ENCODE assay signal across 16 cellular contexts in genomic region chr1:182845894-182846293, GRCh38. TPM values are rescaled to one million over a fixed set of nuclear protein-coding genes. Genes with fewer than 3 reads are reported as not detected.
DNase-seq lines count a peak whose midpoint lies in the region; ATAC-seq and TF ChIP-seq lines count a peak whose summit lies in the region.
"Had no signal": no experiment of that assay in that cellular context is flagged by ENCODE, and none has a peak within 500 bp of the region (broad histone marks: within the 10 kb centered on the region; RNA-seq: fewer than 3 reads in every experiment).

No MANE protein-coding gene starts in this region.

- H3K9me2 ChIP-seq in GM23338 (ENCODE audit: insufficient read depth), result no peaks in the 10 kb centered on the region

- no peaks in the 10 kb centered on the region for H3F3A ChIP-seq in GM23338 (replicated peaks; ENCODE audit: low read depth)

- no peak overlapping the region for H3K4me3 Mint-ChIP-seq in activated T-cell treated with anti-CD3 and anti-CD28 coated beads, Interleukin-2, amount 50 U/mL, for 72 hours
- H3K4me3 Mint-ChIP-seq in GM23338 (no peak overlapping the region), mesothelial cell of epicardium (no peak overlapping the region)
- H3K4me3 Mint-ChIP-seq in activated T-helper 17 cell treated with anti-CD3 and anti-CD28 coated beads, Interleukin-2, amount 50 U/mL, for 72 hours, result no peak overlapping the region
- H3K4me3 Mint-ChIP-seq: CD14-positive monocyte had no signal

- no peak for DNase-seq in activated T-cell treated with anti-CD3 and anti-CD28 coated beads, Interleukin-2, amount 50 U/mL, for 72 hours
- no peak for DNase-seq in activated T-cell treated with anti-CD3 and anti-CD28 coated beads, Interleukin-2, amount 50 U/mL, for 48 hours
- DNase-seq in GM23338 (ENCODE audit: low spot score), result no peak
- no peak for DNase-seq in mesothelial cell of epicardium (ENCODE audit: low spot score in 2 of 2, unreplicated experiment in 2 of 2)
- DNase-seq in GM19240 (ENCODE audit: insufficient read length, low spot score), result no peak
- DNase-seq: DMS79, GDM1, MM.1S, NCI-H1105, NCI-H1694 treated with DMSO at 0.1 percent for 48 hours, NCI-H69, PC-9 had no signal

- peaks cover 85% of the 10 kb centered on the region for H3K36me3 ChIP-seq in GM23338 (ENCODE audit: insufficient read depth)

- H3K27me3 Mint-ChIP-seq in activated T-cell treated with anti-CD3 and anti-CD28 coated beads, Interleukin-2, amount 50 U/mL, for 72 hours (ENCODE audit: low read depth), result no peaks in the 10 kb centered on the region
- H3K27me3 Mint-ChIP-seq in GM23338 (ENCODE audit: insufficient read depth, low read depth, poor library complexity), result peaks cover 7% of the 10 kb centered on the region
- no peaks in the 10 kb centered on the region for H3K27me3 Mint-ChIP-seq in activated T-helper 17 cell treated with anti-CD3 and anti-CD28 coated beads, Interleukin-2, amount 50 U/mL, for 72 hours
- no peaks in the 10 kb centered on the region for H3K27me3 Mint-ChIP-seq in mesothelial cell of epicardium (ENCODE audit: low read depth)

- H3K79me2 ChIP-seq in GM23338 (replicated peaks; ENCODE audit: insufficient read depth), result peaks cover 100% of the 10 kb centered on the region

- TF ChIP-seq CTCF in GM23338 (conservative IDR thresholded peaks at IDR 0.05; ENCODE audit: low read depth in 2 of 2) (no peak), mesothelial cell of epicardium (IDR thresholded peaks at IDR 0.05; ENCODE audit: unreplicated experiment) (no peak)

- H3K9me3 Mint-ChIP-seq in activated T-cell treated with anti-CD3 and anti-CD28 coated beads, Interleukin-2, amount 50 U/mL, for 72 hours, result no peaks in the 10 kb centered on the region
- H3K9me3 Mint-ChIP-seq in GM23338 (no peaks in the 10 kb centered on the region; the same call in 2 of the 3 replicates), mesothelial cell of epicardium (no peaks in the 10 kb centered on the region)
- H3K9me3 Mint-ChIP-seq in activated T-helper 17 cell treated with anti-CD3 and anti-CD28 coated beads, Interleukin-2, amount 50 U/mL, for 72 hours, result no peaks in the 10 kb centered on the region
- H3K9me3 Mint-ChIP-seq: CD14-positive monocyte had no signal

- peaks cover 17 to 63% of the 10 kb centered on the region in 2 donors for H3K36me3 Mint-ChIP-seq in activated T-cell treated with anti-CD3 and anti-CD28 coated beads, Interleukin-2, amount 50 U/mL, for 72 hours (ENCODE audit: insufficient read depth in 2 of 2)
- H3K36me3 Mint-ChIP-seq in GM23338 (ENCODE audit: low read depth), result peaks cover 95% of the 10 kb centered on the region
- H3K36me3 Mint-ChIP-seq in activated T-helper 17 cell treated with anti-CD3 and anti-CD28 coated beads, Interleukin-2, amount 50 U/mL, for 72 hours (ENCODE audit: low read depth), result peaks cover 100% of the 10 kb centered on the region
- H3K36me3 Mint-ChIP-seq in mesothelial cell of epicardium, result peaks cover 43% of the 10 kb centered on the region

- peaks cover 21% of the 10 kb centered on the region for H3K4me1 ChIP-seq in GM23338 (ENCODE audit: insufficient read depth)

- H3K27me3 ChIP-seq in GM23338 (ENCODE audit: insufficient read depth), result no peaks in the 10 kb centered on the region

- H3K4me3 ChIP-seq in GM23338, result no peak overlapping the region
- H3K4me3 ChIP-seq: PC-9 had no signal

- H3K4me2 ChIP-seq in GM23338, result 0 out of 2 replicates have a peak overlapping the region, but pooled peaks have one; percentile 30
- H3K4me2 ChIP-seq: PC-9 had no signal

- H3K4me1 Mint-ChIP-seq in activated T-cell treated with anti-CD3 and anti-CD28 coated beads, Interleukin-2, amount 50 U/mL, for 72 hours (ENCODE audit: low read depth), result peaks cover 98% of the 10 kb centered on the region
- H3K4me1 Mint-ChIP-seq in GM23338 (peaks cover 52% of the 10 kb centered on the region), mesothelial cell of epicardium (peaks cover 28% of the 10 kb centered on the region)
- peaks cover 44% of the 10 kb centered on the region for H3K4me1 Mint-ChIP-seq in activated T-helper 17 cell treated with anti-CD3 and anti-CD28 coated beads, Interleukin-2, amount 50 U/mL, for 72 hours

- H4K20me1 ChIP-seq in GM23338 (replicated peaks; ENCODE audit: insufficient read depth), result peaks cover 97% of the 10 kb centered on the region

- 0 out of 2 replicates have a peak overlapping the region, but pooled peaks have one; percentile 11 for H3K27ac ChIP-seq in GM23338 (ENCODE audit: low read depth)
- H3K27ac ChIP-seq: PC-9 had no signal

- no peak for ATAC-seq in activated T-cell treated with anti-CD3 and anti-CD28 coated beads, Interleukin-2, amount 50 U/mL, for 72 hours (replicated peaks in 1 of 2)
- ATAC-seq in GM23338 (peak; percentile 62), GM18861 (IDR thresholded peaks at IDR 0.05; ENCODE audit: unreplicated experiment) (no peak), GM19452 (IDR thresholded peaks at IDR 0.05; ENCODE audit: unreplicated experiment) (no peak)
- ATAC-seq in activated T-helper 17 cell treated with anti-CD3 and anti-CD28 coated beads, Interleukin-2, amount 50 U/mL, for 72 hours (replicated peaks), result no peak

- no peak overlapping the region for H2AFZ ChIP-seq in GM23338
- H2AFZ ChIP-seq: PC-9 had no signal

- H3K27ac Mint-ChIP-seq in activated T-cell treated with anti-CD3 and anti-CD28 coated beads, Interleukin-2, amount 50 U/mL, for 72 hours, result peak overlapping the region; percentile 46
- H3K27ac Mint-ChIP-seq in GM23338 (0 out of 2 replicates have a peak overlapping the region, but pooled peaks have one; percentile 52), mesothelial cell of epicardium (peak overlapping the region; percentile 30)
- peak overlapping the region; percentile 15 for H3K27ac Mint-ChIP-seq in activated T-helper 17 cell treated with anti-CD3 and anti-CD28 coated beads, Interleukin-2, amount 50 U/mL, for 72 hours

TF ChIP-seq in GM23338, 12 proteins besides CTCF, POLR2A, EP300 and RAD21 (continues in another document):
- TF ChIP-seq REST (IDR thresholded peaks at IDR 0.05; ENCODE audit: unreplicated experiment), result no peak
- no peak for TF ChIP-seq ZNF331 (CRISPR knock-in tag; IDR thresholded peaks at IDR 0.05; ENCODE audit: low read depth)
- no peak for TF ChIP-seq EZH2phosphoT487 (IDR thresholded peaks at IDR 0.05; ENCODE audit: unreplicated experiment)
- TF ChIP-seq POLR2AphosphoS5 (IDR thresholded peaks at IDR 0.05; ENCODE audit: low read depth), result no peak
- no peak for TF ChIP-seq NANOG (IDR thresholded peaks at IDR 0.05; ENCODE audit: borderline replicate concordance)
- no peak for TF ChIP-seq ZNF114 (CRISPR knock-in tag; IDR thresholded peaks at IDR 0.05)

RNA-seq across cellular contexts. Expression of gene DHX9, which starts 6.7 kb away (rescaled TPM):
- 10 to 100 TPM; 94.6 to 98.4 TPM for total RNA-seq in activated T-cell treated with anti-CD3 and anti-CD28 coated beads, Interleukin-2, amount 50 U/mL, for 72 hours
- total RNA-seq in GM23338 (2014; rRNA removed; shearing (Covaris generic)), result 239 and 262 TPM in 2 replicates
- polyA plus RNA-seq in GM23338 (2016; fragmentation: Nextera tagmentation; extraction: Ambion mirVana), result 127 and 151 TPM in 2 replicates
- 100 to 1,000 TPM; 136 to 273 TPM for total RNA-seq in activated T-helper 17 cell treated with anti-CD3 and anti-CD28 coated beads, Interleukin-2, amount 50 U/mL, for 72 hours
- 230 to 250 TPM (median 241 TPM) in 3 replicates for total RNA-seq in mesothelial cell of epicardium

RNA-seq across cellular contexts. Expression of gene NPL, which starts 56.3 kb away (rescaled TPM):
- total RNA-seq in activated T-cell treated with anti-CD3 and anti-CD28 coated beads, Interleukin-2, amount 50 U/mL, for 72 hours, result 1 to 10 TPM; 4.4 to 7.5 TPM
- total RNA-seq in GM23338 (2014; rRNA removed; shearing (Covaris generic)), result 1.2 and 2.8 TPM in 2 replicates
- polyA plus RNA-seq in GM23338 (2016; fragmentation: Nextera tagmentation; extraction: Ambion mirVana), result 2.4 TPM in 2 replicates
- total RNA-seq in activated T-helper 17 cell treated with anti-CD3 and anti-CD28 coated beads, Interleukin-2, amount 50 U/mL, for 72 hours, result 1 to 10 TPM in 1 of 2 donors, under 1 TPM in 1; 0.90 to 1.4 TPM
- 3.9 to 5.8 TPM (median 4.9 TPM) in 3 replicates for total RNA-seq in mesothelial cell of epicardium
